ENCODE assay signal across 1 cellular context in genomic region chr16:85542548-85542927, GRCh38.
TF ChIP-seq lines count a peak whose summit lies in the region.

No MANE protein-coding gene starts in this region.

TF ChIP-seq in HepG2, 621 proteins besides CTCF, POLR2A, EP300 and RAD21:
- no peak for TF ChIP-seq KDM3A (CRISPR knock-in tag; IDR thresholded peaks at IDR 0.05; ENCODE audit: low read depth)
- no peak for TF ChIP-seq MED13 (CRISPR knock-in tag; IDR thresholded peaks at IDR 0.05)
- TF ChIP-seq ZNF558 (CRISPR knock-in tag; IDR thresholded peaks at IDR 0.05; ENCODE audit: borderline replicate concordance) = no peak
- TF ChIP-seq GTF2F1 (IDR thresholded peaks at IDR 0.05; ENCODE audit: low read length) = no peak
- TF ChIP-seq ZNF879 (CRISPR knock-in tag; IDR thresholded peaks at IDR 0.05) = peak; percentile 54; the same call in 1 of the 2 replicates
- TF ChIP-seq ZZZ3 (CRISPR knock-in tag; IDR thresholded peaks at IDR 0.05; ENCODE audit: borderline replicate concordance) = no peak
- no peak for TF ChIP-seq STAT5B (CRISPR knock-in tag; IDR thresholded peaks at IDR 0.05)
- TF ChIP-seq ZFX (CRISPR knock-in tag; IDR thresholded peaks at IDR 0.05; ENCODE audit: low read depth) = 0 out of 2 replicates have a peak, but pooled peaks have one; percentile 21
- no peak for TF ChIP-seq NFIB (CRISPR knock-in tag; IDR thresholded peaks at IDR 0.05; ENCODE audit: borderline replicate concordance)
- TF ChIP-seq ZNF407 (CRISPR knock-in tag; IDR thresholded peaks at IDR 0.05; ENCODE audit: not compliant biosample characterization) = no peak
- TF ChIP-seq TERF1 (CRISPR knock-in tag; IDR thresholded peaks at IDR 0.05) = no peak
- no peak for TF ChIP-seq ZNF704 (CRISPR knock-in tag; IDR thresholded peaks at IDR 0.05; ENCODE audit: borderline replicate concordance)
- no peak for TF ChIP-seq ZNF101 (CRISPR knock-in tag; IDR thresholded peaks at IDR 0.05; ENCODE audit: borderline replicate concordance, low read depth)
- TF ChIP-seq LCORL (IDR thresholded peaks at IDR 0.05) = no peak
- TF ChIP-seq LCORL (CRISPR knock-in tag; IDR thresholded peaks at IDR 0.05) = no peak
- no peak for TF ChIP-seq CEBPB (IDR thresholded peaks at IDR 0.05; ENCODE audit: borderline replicate concordance, low read depth, low read length)
- TF ChIP-seq ZNF781 (CRISPR knock-in tag; IDR thresholded peaks at IDR 0.05; ENCODE audit: borderline replicate concordance, not compliant biosample characterization) = no peak
- TF ChIP-seq GATA4 (IDR thresholded peaks at IDR 0.05; ENCODE audit: borderline replicate concordance, low read depth) = no peak
- TF ChIP-seq ZNF687 (CRISPR knock-in tag; IDR thresholded peaks at IDR 0.05) = 0 out of 2 replicates have a peak, but pooled peaks have one; percentile 12
- TF ChIP-seq ZBTB4 (CRISPR knock-in tag; IDR thresholded peaks at IDR 0.05; ENCODE audit: borderline replicate concordance) = 0 out of 2 replicates have a peak, but pooled peaks have one; percentile 39
- peak; percentile 39; the same call in 1 of the 2 replicates for TF ChIP-seq HES4 (CRISPR knock-in tag; IDR thresholded peaks at IDR 0.05; ENCODE audit: borderline replicate concordance)
- TF ChIP-seq ZBTB38 (CRISPR knock-in tag; IDR thresholded peaks at IDR 0.05) = peak; percentile 75; the same call in 1 of the 2 replicates
- TF ChIP-seq BHLHE40 (IDR thresholded peaks at IDR 0.05; ENCODE audit: low read length) = no peak
- 0 out of 2 replicates have a peak, but pooled peaks have one; percentile 34 for TF ChIP-seq ZNF350 (CRISPR knock-in tag; IDR thresholded peaks at IDR 0.05; ENCODE audit: borderline replicate concordance, low read depth)
